In genomic region chr4:129641179-129641578, GRCh38 we compare ENCODE assay signal across 9 cellular contexts.
DNase-seq lines count a peak whose midpoint lies in the region; ATAC-seq and TF ChIP-seq lines count a peak whose summit lies in the region.
"Had no signal": no experiment of that assay in that cellular context is flagged by ENCODE, and none has a peak within 500 bp of the region (broad histone marks: within the 10 kb centered on the region; RNA-seq: fewer than 3 reads in every experiment).

No MANE protein-coding gene starts in this region.

- TF ChIP-seq CTCF in chondrocyte (IDR thresholded peaks at IDR 0.05) (peak; percentile 92), lung (IDR thresholded peaks at IDR 0.05; ENCODE audit: control extremely low read depth, extremely low read depth) (peak; percentile 65)

- peaks cover 3% of the 10 kb centered on the region for H3K9me3 Mint-ChIP-seq in chondrocyte (ENCODE audit: low read depth)

- no peak overlapping the region for H3K27ac ChIP-seq in lung (ENCODE audit: low read depth in 1 of 2, low read length in 1 of 2)
- H3K27ac ChIP-seq: BLaER1 treated with 17β-estradiol and CSF1 and Interleukin-3, amounts not matched to agents 10 nM and 100 nM had no signal

- no peaks in the 10 kb centered on the region for H3K4me1 Mint-ChIP-seq in chondrocyte (ENCODE audit: low read depth)

- H3K4me3 ChIP-seq in lung, result no peak overlapping the region
- H3K4me3 ChIP-seq: BLaER1 treated with 17β-estradiol and CSF1 and Interleukin-3, amounts not matched to agents 10 nM and 100 nM had no signal

- H3K36me3 Mint-ChIP-seq in chondrocyte (ENCODE audit: low read depth), result peaks cover 1% of the 10 kb centered on the region

- no peaks in the 10 kb centered on the region for H3K4me1 ChIP-seq in lung (ENCODE audit: control insufficient read depth in 2 of 2, insufficient read depth in 2 of 2, low read length in 2 of 2)
- H3K4me1 ChIP-seq: BLaER1 treated with 17β-estradiol and CSF1 and Interleukin-3, amounts not matched to agents 10 nM and 100 nM had no signal

- 44 to 45% methylated on average over 5 of the region's 5 CpGs for WGBS in lung, 2 donors

- H3K4me3 Mint-ChIP-seq in chondrocyte (ENCODE audit: unreplicated experiment), result no peak overlapping the region

- peak; percentile 81 for ATAC-seq in GM21786 (IDR thresholded peaks at IDR 0.05; ENCODE audit: unreplicated experiment)
- ATAC-seq in lung (ENCODE audit: insufficient read depth, low FRiP score), result peak; percentile 58

- peaks cover 5% of the 10 kb centered on the region for H3K27me3 Mint-ChIP-seq in chondrocyte (ENCODE audit: low read depth)

- DNase-seq in NCI-H1417 (lab: John Stamatoyannopoulos, UW) (peak; percentile 8 to 48 (median 30)), NCI-H1417 treated with DMSO at 0.1 percent for 48 hours (lab: John Stamatoyannopoulos, UW) (no peak), Kasumi-1 (lab: John Stamatoyannopoulos, UW) (peak; percentile 76 to 79), T-helper 2 cell (peak in 3 of 5 experiments; percentile 1 to 28 (median 4)), chondrocyte (ENCODE audit: low spot score) (no peak), lung (ENCODE audit: low spot score) (peak; percentile 50)
- peak; percentile 1 for DNase-seq in stimulated activated naive CD4-positive, alpha-beta T cell treated with Interleukin-2 at 50 U/mL for 16 hours (lab: John Stamatoyannopoulos, UW)

- H3K36me3 ChIP-seq in lung (ENCODE audit: control insufficient read depth in 2 of 2, insufficient read depth in 2 of 2, low read length in 2 of 2), result no peaks in the 10 kb centered on the region
- H3K36me3 ChIP-seq: BLaER1 treated with 17β-estradiol and CSF1 and Interleukin-3, amounts not matched to agents 10 nM and 100 nM had no signal

- no peaks in the 10 kb centered on the region for H3K27me3 ChIP-seq in lung (ENCODE audit: control insufficient read depth, insufficient read depth)
- H3K27me3 ChIP-seq: BLaER1 treated with 17β-estradiol and CSF1 and Interleukin-3, amounts not matched to agents 10 nM and 100 nM had no signal

- no peak overlapping the region for H3K27ac Mint-ChIP-seq in chondrocyte (ENCODE audit: unreplicated experiment)

- no peaks in the 10 kb centered on the region for H3K9me3 ChIP-seq in lung (ENCODE audit: control insufficient read depth in 2 of 2, insufficient read depth in 1 of 2, low read length in 1 of 2)
- H3K9me3 ChIP-seq: BLaER1 treated with 17β-estradiol and CSF1 and Interleukin-3, amounts not matched to agents 10 nM and 100 nM had no signal

Comparison
In these comparisons a context has a peak if more than half of its experiments do, and no peak if none do; other contexts are left out.
1. DNase-seq: peak in NCI-H1417 (3 of 3), Kasumi-1 (2 of 2), T-helper 2 cell (3 of 5), lung (single experiment) and stimulated activated naive CD4-positive, alpha-beta T cell treated with Interleukin-2 at 50 U/mL for 16 hours (single experiment); none in NCI-H1417 treated with DMSO at 0.1 percent for 48 hours (single experiment) and chondrocyte (single experiment).